ENCODE assay signal across 9 cellular contexts in genomic region chr3:33061782-33062181, GRCh38. TPM values are rescaled to one million over a fixed set of nuclear protein-coding genes. Genes with fewer than 3 reads are reported as not detected.
DNase-seq lines count a peak whose midpoint lies in the region; ATAC-seq and TF ChIP-seq lines count a peak whose summit lies in the region.
"Had no signal": no experiment of that assay in that cellular context is flagged by ENCODE, and none has a peak within 500 bp of the region (broad histone marks: within the 10 kb centered on the region; RNA-seq: fewer than 3 reads in every experiment).

No MANE protein-coding gene starts in this region.

- peaks cover 97% of the 10 kb centered on the region for H3K36me3 Mint-ChIP-seq in activated T-helper 17 cell treated with anti-CD3 and anti-CD28 coated beads, Interleukin-2, amount 50 U/mL, for 72 hours (ENCODE audit: low read depth)
- H3K36me3 Mint-ChIP-seq in nephron progenitor cell (ENCODE audit: low read depth) = peaks cover 42% of the 10 kb centered on the region

- peak overlapping the region; percentile 99 for H3K27ac Mint-ChIP-seq in activated T-helper 17 cell treated with anti-CD3 and anti-CD28 coated beads, Interleukin-2, amount 50 U/mL, for 72 hours
- no peak overlapping the region for H3K27ac Mint-ChIP-seq in nephron progenitor cell

- DNase-seq in AG09309 (ENCODE audit: low read depth) = peak; percentile 59
- DNase-seq in germinal center (ENCODE audit: low spot score) = peak; percentile 22
- no peak for DNase-seq in nephron progenitor cell
- no peak for DNase-seq in NCI-H1092 (lab: John Stamatoyannopoulos, UW)
- no peak for DNase-seq in amygdala (lab: John Stamatoyannopoulos, UW)
- DNase-seq: NCI-H2029 had no signal

- TF ChIP-seq CTCF in AG09309 (IDR thresholded peaks at IDR 0.05; ENCODE audit: control insufficient read depth, insufficient read depth, low read depth, low read length, missing control alignments) (no peak), nephron progenitor cell (IDR thresholded peaks at IDR 0.05) (no peak)

- no peaks in the 10 kb centered on the region for H3K9me3 Mint-ChIP-seq in activated T-helper 17 cell treated with anti-CD3 and anti-CD28 coated beads, Interleukin-2, amount 50 U/mL, for 72 hours
- H3K9me3 Mint-ChIP-seq in nephron progenitor cell = no peaks in the 10 kb centered on the region

- peaks cover 65% of the 10 kb centered on the region for H3K4me1 Mint-ChIP-seq in activated T-helper 17 cell treated with anti-CD3 and anti-CD28 coated beads, Interleukin-2, amount 50 U/mL, for 72 hours
- H3K4me1 Mint-ChIP-seq in nephron progenitor cell = no peaks in the 10 kb centered on the region

- ATAC-seq in HG02884 (IDR thresholded peaks at IDR 0.05; ENCODE audit: unreplicated experiment) = peak; percentile 35
- ATAC-seq in activated T-helper 17 cell treated with anti-CD3 and anti-CD28 coated beads, Interleukin-2, amount 50 U/mL, for 72 hours (replicated peaks) = peak; percentile 49
- ATAC-seq in GM19035 (IDR thresholded peaks at IDR 0.05; ENCODE audit: unreplicated experiment) = no peak

- H3K4me3 ChIP-seq in AG09309 (ENCODE audit: control insufficient read depth, low read depth, low read length) = no peak overlapping the region

- no peaks in the 10 kb centered on the region for H3K27me3 Mint-ChIP-seq in activated T-helper 17 cell treated with anti-CD3 and anti-CD28 coated beads, Interleukin-2, amount 50 U/mL, for 72 hours
- no peaks in the 10 kb centered on the region for H3K27me3 Mint-ChIP-seq in nephron progenitor cell (ENCODE audit: low read depth, poor library complexity)

- peak overlapping the region; percentile 79 for H3K4me3 Mint-ChIP-seq in activated T-helper 17 cell treated with anti-CD3 and anti-CD28 coated beads, Interleukin-2, amount 50 U/mL, for 72 hours
- no peak overlapping the region for H3K4me3 Mint-ChIP-seq in nephron progenitor cell

RNA-seq across cellular contexts. Expression of gene GLB1, which starts 35.2 kb away (rescaled TPM):
- total RNA-seq in activated T-helper 17 cell treated with anti-CD3 and anti-CD28 coated beads, Interleukin-2, amount 50 U/mL, for 72 hours = 100 to 1,000 TPM in 1 of 2 donors, 10 to 100 TPM in 1; 54.5 to 121 TPM

RNA-seq across cellular contexts. Expression of gene TMPPE, which starts 35.2 kb away (rescaled TPM):
- total RNA-seq in activated T-helper 17 cell treated with anti-CD3 and anti-CD28 coated beads, Interleukin-2, amount 50 U/mL, for 72 hours = 10 to 100 TPM in 1 of 2 donors, 1 to 10 TPM in 1; 8.8 to 12.7 TPM

RNA-seq across cellular contexts. Expression of gene CRTAP, which starts 52.0 kb away (rescaled TPM):
- 10 to 100 TPM; 38.2 to 60.7 TPM for total RNA-seq in activated T-helper 17 cell treated with anti-CD3 and anti-CD28 coated beads, Interleukin-2, amount 50 U/mL, for 72 hours

Comparison
In these comparisons a context has a peak if more than half of its experiments do, and no peak if none do; other contexts are left out.
1. DNase-seq: peak in AG09309 (single experiment) and germinal center (single experiment); none in nephron progenitor cell (single experiment), NCI-H1092 (single experiment) and amygdala (0 of 56).